Comparison of ENCODE assay signal across 25 cellular contexts in genomic region chr13:87923713-87924112, GRCh38.
"Had no signal": no experiment of that assay in that cellular context is flagged by ENCODE, and none has a peak within 500 bp of the region (broad histone marks: within the 10 kb centered on the region; RNA-seq: fewer than 3 reads in every experiment).

No MANE protein-coding gene starts in this region.

- H3K4me1 ChIP-seq: psoas muscle had no signal

- H3K27me3 ChIP-seq: brain microvascular endothelial cell, dorsolateral prefrontal cortex had no signal

- H3K27ac ChIP-seq: brain microvascular endothelial cell, dorsolateral prefrontal cortex, epithelial cell of prostate, psoas muscle, VCaP had no signal

- H3K9me3 Mint-ChIP-seq: endodermal cell had no signal

- H3K4me1 Mint-ChIP-seq: activated naive CD4-positive, alpha-beta T cell treated with anti-CD3 and anti-CD28 coated beads, Interleukin-2, amount 10 ng/mL, durations not matched to agents 7 days and 5 days; activated naive CD8-positive, alpha-beta T cell treated with anti-CD3 and anti-CD28 coated beads, Interleukin-2, amount 50 U/mL, for 24 hours; endodermal cell; memory B cell; naive B cell; stimulated activated naive CD8-positive, alpha-beta T cell treated with anti-CD3 and anti-CD28 coated beads, Interleukin-15, amount 100 ng/mL, for 72 hours had no signal

- H3K36me3 ChIP-seq: brain microvascular endothelial cell had no signal

- H3K27me3 Mint-ChIP-seq: activated naive CD4-positive, alpha-beta T cell treated with anti-CD3 and anti-CD28 coated beads, Interleukin-2, amount 10 ng/mL, durations not matched to agents 7 days and 5 days; activated naive CD8-positive, alpha-beta T cell treated with anti-CD3 and anti-CD28 coated beads, Interleukin-2, amount 50 U/mL, for 24 hours; memory B cell; naive B cell; stimulated activated naive CD8-positive, alpha-beta T cell treated with anti-CD3 and anti-CD28 coated beads, Interleukin-15, amount 100 ng/mL, for 72 hours had no signal

- DNase-seq: activated CD4-positive, alpha-beta T cell treated with anti-CD3 and anti-CD28 coated beads, Interleukin-2, amount 50 U/mL, for 1 hour; activated CD4-positive, CD25-positive, alpha-beta regulatory T cell treated with anti-CD3 and anti-CD28 coated beads, Interleukin-2, amount 50 U/mL, for 72 hours; activated CD8-positive, alpha-beta memory T cell treated with anti-CD3 and anti-CD28 coated beads for 24 hours; activated CD8-positive, alpha-beta memory T cell treated with anti-CD3 and anti-CD28 coated beads, Interleukin-2, amount 50 U/mL, for 48 hours; activated effector memory CD4-positive, alpha-beta T cell treated with Interleukin-2 at 50 U/mL for 16 hours; activated naive CD4-positive, alpha-beta T cell treated with anti-CD3 and anti-CD28 coated beads, Interleukin-2, amount 10 ng/mL, durations not matched to agents 7 days and 5 days; activated naive CD8-positive, alpha-beta T cell treated with anti-CD3 and anti-CD28 coated beads, Interleukin-2, amount 50 U/mL, for 24 hours; activated T-cell treated with anti-CD3 and anti-CD28 coated beads, Interleukin-2, amount 50 U/mL, for 48 hours; anterior cingulate cortex; brain microvascular endothelial cell; central memory CD4-positive, alpha-beta T cell; dorsolateral prefrontal cortex; endodermal cell; foreskin fibroblast; left ventricle myocardium superior; mucosa of descending colon; naive B cell; psoas muscle; right cardiac atrium; stimulated activated CD4-positive, alpha-beta T cell treated with anti-CD3 and anti-CD28 coated beads, Interleukin-2, amount 100 ng/mL, for 48 hours; stimulated activated naive CD8-positive, alpha-beta T cell treated with anti-CD3 and anti-CD28 coated beads, Interleukin-15, amount 100 ng/mL, for 72 hours; trophoblast cell had no signal

- H3K4me3 ChIP-seq: dorsolateral prefrontal cortex, mucosa of descending colon, psoas muscle had no signal

- H3K27ac Mint-ChIP-seq: activated naive CD4-positive, alpha-beta T cell treated with anti-CD3 and anti-CD28 coated beads, Interleukin-2, amount 10 ng/mL, durations not matched to agents 7 days and 5 days; activated naive CD8-positive, alpha-beta T cell treated with anti-CD3 and anti-CD28 coated beads, Interleukin-2, amount 50 U/mL, for 24 hours; endodermal cell; memory B cell; naive B cell; stimulated activated naive CD8-positive, alpha-beta T cell treated with anti-CD3 and anti-CD28 coated beads, Interleukin-15, amount 100 ng/mL, for 72 hours had no signal

- H3K9me3 ChIP-seq: mucosa of descending colon, psoas muscle had no signal

- H3K36me3 Mint-ChIP-seq: activated naive CD4-positive, alpha-beta T cell treated with anti-CD3 and anti-CD28 coated beads, Interleukin-2, amount 10 ng/mL, durations not matched to agents 7 days and 5 days; memory B cell; naive B cell had no signal

- ATAC-seq: activated naive CD8-positive, alpha-beta T cell treated with anti-CD3 and anti-CD28 coated beads, Interleukin-2, amount 50 U/mL, for 24 hours; left ventricle myocardium superior; mucosa of descending colon; psoas muscle; right cardiac atrium; stimulated activated naive CD8-positive, alpha-beta T cell treated with anti-CD3 and anti-CD28 coated beads, Interleukin-15, amount 100 ng/mL, for 72 hours had no signal

- H3K4me3 Mint-ChIP-seq: activated naive CD4-positive, alpha-beta T cell treated with anti-CD3 and anti-CD28 coated beads, Interleukin-2, amount 10 ng/mL, durations not matched to agents 7 days and 5 days; activated naive CD8-positive, alpha-beta T cell treated with anti-CD3 and anti-CD28 coated beads, Interleukin-2, amount 50 U/mL, for 24 hours; endodermal cell; memory B cell; naive B cell; stimulated activated naive CD8-positive, alpha-beta T cell treated with anti-CD3 and anti-CD28 coated beads, Interleukin-15, amount 100 ng/mL, for 72 hours had no signal
